ENCODE assay signal across 8 cellular contexts in the genomic region with DNA sequence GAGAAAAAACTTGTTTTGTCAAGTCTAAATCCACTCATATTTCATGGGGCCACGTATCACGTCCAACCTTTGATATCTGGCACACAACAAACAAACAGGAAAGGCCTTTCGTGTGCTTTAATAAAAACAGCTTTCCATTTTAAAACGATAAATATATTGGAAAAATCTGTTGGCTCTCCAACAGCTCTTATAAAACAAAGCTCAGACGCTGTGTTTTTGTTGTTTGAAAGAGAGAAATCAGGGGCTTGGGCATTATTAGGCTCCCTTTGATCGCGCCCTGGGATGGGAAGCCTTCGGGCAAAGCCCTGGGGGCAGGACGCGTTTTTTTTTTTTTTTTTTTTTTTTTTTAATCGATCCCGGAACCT. TPM values are rescaled to one million over a fixed set of nuclear protein-coding genes. Genes with fewer than 3 reads are reported as not detected.
A peak's percentile ranks its signal among the peaks of the same experiment; 100 is the strongest.
DNase-seq lines count a peak whose midpoint lies in the region; ATAC-seq and TF ChIP-seq lines count a peak whose summit lies in the region.

No MANE protein-coding gene starts in this region.

- DNase-seq in CD4-positive, alpha-beta memory T cell = no peak
- no peak for DNase-seq in MM.1S
- DNase-seq in effector memory CD8-positive, alpha-beta T cell = no peak
- no peak for DNase-seq in neural crest cell (ENCODE audit: low read depth, low spot score)
- DNase-seq in stimulated activated CD4-positive, alpha-beta T cell treated with anti-CD3 and anti-CD28 coated beads, Interleukin-2, amount 100 ng/mL, for 48 hours = no peak
- DNase-seq in head of caudate nucleus = no peak

- TF ChIP-seq CTCF in MM.1S (IDR thresholded peaks at IDR 0.05; ENCODE audit: low read length) = no peak
- no peak for TF ChIP-seq CTCF in neural crest cell (conservative IDR thresholded peaks at IDR 0.05)

- no peak overlapping the region for H3K4me3 ChIP-seq in CD4-positive, alpha-beta memory T cell (ENCODE audit: low read length in 2 of 2)
- H3K4me3 ChIP-seq in MM.1S (ENCODE audit: low read length) = peak overlapping the region; percentile 51

- peaks cover 0 to 15% of the 10 kb centered on the region in 2 donors for H3K36me3 Mint-ChIP-seq in CD4-positive, alpha-beta memory T cell
- peaks cover 3% of the 10 kb centered on the region for H3K36me3 Mint-ChIP-seq in effector memory CD8-positive, alpha-beta T cell (ENCODE audit: insufficient read depth)
- peaks cover 17% of the 10 kb centered on the region for H3K36me3 Mint-ChIP-seq in neural crest cell (ENCODE audit: low read depth)

- H3K4me1 ChIP-seq in CD4-positive, alpha-beta memory T cell (ENCODE audit: insufficient read depth, low read length) = peaks cover 14% of the 10 kb centered on the region
- 0 out of 2 replicates have a peak, but pooled peaks cover 8% of the 10 kb centered on the region for H3K4me1 ChIP-seq in MM.1S (ENCODE audit: low read length)

- no peaks in the 10 kb centered on the region for H3K9me3 ChIP-seq in CD4-positive, alpha-beta memory T cell (ENCODE audit: control insufficient read depth in 1 of 2, low read length in 2 of 2)
- no peaks in the 10 kb centered on the region for H3K9me3 ChIP-seq in MM.1S (replicated peaks; ENCODE audit: insufficient read depth, low read length)

- no peaks in the 10 kb centered on the region for H3K9me2 ChIP-seq in MM.1S (replicated peaks; ENCODE audit: insufficient read depth, low read length)

- POLR2A ChIA-PET in CD4-positive, alpha-beta memory T cell (lab: Charles Lee; ENCODE audit: partially characterized antibody) = no interaction called here

- no peaks in the 10 kb centered on the region for H4K20me1 ChIP-seq in MM.1S (ENCODE audit: insufficient read depth, low read length)

- CTCF ChIA-PET in CD4-positive, alpha-beta memory T cell (lab: Charles Lee; ENCODE audit: partially characterized antibody) = interaction anchor here (0.7 kb wide), 1 partner anchor 52 kb away, joined by 3 read pairs; no protein-coding TSS in a partner anchor

- H3F3A ChIP-seq in MM.1S (ENCODE audit: insufficient read depth, low read length) = peaks cover 21% of the 10 kb centered on the region

- H3K27ac ChIP-seq in CD4-positive, alpha-beta memory T cell (ENCODE audit: low read depth, low read length) = no peak overlapping the region
- no peak overlapping the region for H3K27ac ChIP-seq in MM.1S (ENCODE audit: low read length)

- no peak for ATAC-seq in effector memory CD8-positive, alpha-beta T cell (replicated peaks)
- ATAC-seq in GM21717 (IDR thresholded peaks at IDR 0.05; ENCODE audit: unreplicated experiment) = no peak
- ATAC-seq in HG03457 (IDR thresholded peaks at IDR 0.05; ENCODE audit: unreplicated experiment) = no peak

- no peaks in the 10 kb centered on the region for H3K36me3 ChIP-seq in CD4-positive, alpha-beta memory T cell (ENCODE audit: insufficient read depth, low read length)
- no peaks in the 10 kb centered on the region for H3K36me3 ChIP-seq in MM.1S (replicated peaks; ENCODE audit: insufficient read depth, low read length)

- peaks cover 10 to 27% (median 19%) of the 10 kb centered on the region in 4 donors for H3K4me1 Mint-ChIP-seq in CD4-positive, alpha-beta memory T cell
- H3K4me1 Mint-ChIP-seq in effector memory CD8-positive, alpha-beta T cell (ENCODE audit: low read depth in 2 of 2) = peaks cover 15 to 18% of the 10 kb centered on the region in 2 donors
- peaks cover 27% of the 10 kb centered on the region for H3K4me1 Mint-ChIP-seq in neural crest cell

- H2AFZ ChIP-seq in MM.1S (ENCODE audit: low read length) = peak overlapping the region; percentile 66; the same call in 1 of the 2 replicates

- peak overlapping the region; percentile 56; the same call in 1 of the 2 replicates for H3K4me2 ChIP-seq in MM.1S (ENCODE audit: low read depth, low read length)

- peaks cover 0 to 7% of the 10 kb centered on the region in 2 donors for H3K27me3 Mint-ChIP-seq in CD4-positive, alpha-beta memory T cell
- no peaks in the 10 kb centered on the region for H3K27me3 Mint-ChIP-seq in effector memory CD8-positive, alpha-beta T cell
- H3K27me3 Mint-ChIP-seq in neural crest cell (ENCODE audit: low read depth) = no peaks in the 10 kb centered on the region

- intact Hi-C loops in CD4-positive, alpha-beta memory T cell (cut with micrococcal nuclease) = loop anchor here (5.0 kb wide), 2 partner anchors 143 to 308 kb away; a partner anchor contains a TSS
- intact Hi-C loops in head of caudate nucleus (cut with DNase I) = no loop called here

- H3K79me2 ChIP-seq in MM.1S (ENCODE audit: low read length) = peaks cover 4% of the 10 kb centered on the region; the same call in 1 of the 2 replicates

- peaks cover 0 to 16% (median 6%) of the 10 kb centered on the region in 8 donors for H3K9me3 Mint-ChIP-seq in CD4-positive, alpha-beta memory T cell
- H3K9me3 Mint-ChIP-seq in effector memory CD8-positive, alpha-beta T cell = peaks cover 9 to 14% of the 10 kb centered on the region in 2 donors
- H3K9me3 Mint-ChIP-seq in neural crest cell = peaks cover 15% of the 10 kb centered on the region

- no peaks in the 10 kb centered on the region for H3K27me3 ChIP-seq in CD4-positive, alpha-beta memory T cell (ENCODE audit: insufficient read depth, low read length)
- H3K27me3 ChIP-seq in MM.1S (replicated peaks; ENCODE audit: insufficient read depth, low read length) = no peaks in the 10 kb centered on the region

- H3K4me3 Mint-ChIP-seq in CD4-positive, alpha-beta memory T cell = peak overlapping the region; percentile 70 to 91 (median 86)
- H3K4me3 Mint-ChIP-seq in effector memory CD8-positive, alpha-beta T cell = peak overlapping the region; percentile 91 to 95
- peak overlapping the region; percentile 81 for H3K4me3 Mint-ChIP-seq in neural crest cell

- peak overlapping the region; percentile 3 to 89 (median 79) for H3K27ac Mint-ChIP-seq in CD4-positive, alpha-beta memory T cell
- H3K27ac Mint-ChIP-seq in effector memory CD8-positive, alpha-beta T cell = peak overlapping the region; percentile 67 to 89
- no peak overlapping the region for H3K27ac Mint-ChIP-seq in neural crest cell (ENCODE audit: unreplicated experiment)

- H3K9ac ChIP-seq in MM.1S (ENCODE audit: low read length) = no peak overlapping the region; the same call in 1 of the 2 replicates

RNA-seq across cellular contexts. Expression of a gene that starts 0.4 kb away (rescaled TPM):
- 10 to 100 TPM; 15.6 to 15.9 TPM for total RNA-seq in CD4-positive, alpha-beta memory T cell
- polyA plus RNA-seq in CD4-positive, alpha-beta memory T cell = 10 to 100 TPM in 1 of 2 donors, under 1 TPM in 1; 0.43 to 10.9 TPM
- total RNA-seq in neural crest cell = 39.2 and 39.8 TPM in 2 replicates
